Comparison of ENCODE assay signal across 1 cellular context in the genomic region with DNA sequence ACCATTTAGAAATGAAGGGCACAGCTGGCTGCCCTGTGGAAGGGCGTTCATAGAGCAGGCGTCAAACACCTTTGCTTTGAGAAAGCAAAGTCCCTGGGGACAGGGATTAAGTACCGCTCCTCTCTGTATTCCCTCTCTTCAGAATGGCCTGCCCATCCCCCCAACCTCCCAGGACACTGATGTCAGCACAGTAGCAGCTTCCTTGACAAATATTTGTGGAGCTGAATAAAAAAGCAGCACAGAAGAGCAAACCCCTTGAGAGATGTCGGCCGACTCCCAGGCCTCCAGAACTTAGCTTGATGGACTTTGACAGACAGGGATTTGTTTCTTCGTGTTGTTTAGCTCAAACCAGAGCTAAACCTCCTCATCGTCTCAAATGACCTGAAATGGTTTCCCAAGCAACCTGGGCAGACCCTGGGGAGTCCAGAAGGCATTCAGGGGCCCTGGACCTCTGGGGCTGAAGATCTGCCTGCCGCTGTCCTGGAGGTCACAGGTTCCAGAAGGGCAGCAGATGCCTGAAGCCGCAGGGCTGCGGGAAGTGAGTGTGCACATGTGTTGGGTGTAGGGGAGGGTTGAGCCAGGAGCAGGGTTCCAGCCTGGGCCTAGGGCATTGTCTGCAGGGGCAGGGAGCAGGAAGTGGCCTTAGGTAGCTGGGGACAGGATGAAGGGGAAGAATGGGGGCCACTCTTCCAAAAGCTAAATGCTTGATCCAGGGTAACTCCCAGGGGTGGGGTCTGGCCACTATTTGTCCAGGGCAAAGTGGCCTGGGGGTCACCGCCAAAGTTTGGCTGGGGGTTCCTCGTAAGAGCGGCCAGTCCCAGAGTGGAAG.
TF ChIP-seq lines count a peak whose summit lies in the region.

No MANE protein-coding gene starts in this region.

TF ChIP-seq in HepG2, 621 proteins besides CTCF, POLR2A, EP300 and RAD21 (continued from another document and continues in another):
- TF ChIP-seq, protein P1, sequence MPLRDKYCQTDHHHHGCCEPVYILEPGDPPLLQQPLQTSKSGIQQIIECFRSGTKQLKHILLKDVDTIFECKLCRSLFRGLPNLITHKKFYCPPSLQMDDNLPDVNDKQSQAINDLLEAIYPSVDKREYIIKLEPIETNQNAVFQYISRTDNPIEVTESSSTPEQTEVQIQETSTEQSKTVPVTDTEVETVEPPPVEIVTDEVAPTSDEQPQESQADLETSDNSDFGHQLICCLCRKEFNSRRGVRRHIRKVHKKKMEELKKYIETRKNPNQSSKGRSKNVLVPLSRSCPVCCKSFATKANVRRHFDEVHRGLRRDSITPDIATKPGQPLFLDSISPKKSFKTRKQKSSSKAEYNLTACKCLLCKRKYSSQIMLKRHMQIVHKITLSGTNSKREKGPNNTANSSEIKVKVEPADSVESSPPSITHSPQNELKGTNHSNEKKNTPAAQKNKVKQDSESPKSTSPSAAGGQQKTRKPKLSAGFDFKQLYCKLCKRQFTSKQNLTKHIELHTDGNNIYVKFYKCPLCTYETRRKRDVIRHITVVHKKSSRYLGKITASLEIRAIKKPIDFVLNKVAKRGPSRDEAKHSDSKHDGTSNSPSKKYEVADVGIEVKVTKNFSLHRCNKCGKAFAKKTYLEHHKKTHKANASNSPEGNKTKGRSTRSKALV (CRISPR knock-in tag; IDR thresholded peaks at IDR 0.05), result peak; percentile 65; the same call in 1 of the 2 replicates
- TF ChIP-seq FOXK2 (IDR thresholded peaks at IDR 0.05) (no peak), SETDB1 (CRISPR knock-in tag; IDR thresholded peaks at IDR 0.05; ENCODE audit: borderline replicate concordance) (no peak), PHF5A (CRISPR knock-in tag; IDR thresholded peaks at IDR 0.05; ENCODE audit: low read depth, unreplicated experiment) (no peak), DPF2 (CRISPR knock-in tag; IDR thresholded peaks at IDR 0.05; ENCODE audit: borderline replicate concordance, low read depth) (no peak; the same call in 1 of the 2 replicates), MYC (CRISPR knock-in tag; IDR thresholded peaks at IDR 0.05; ENCODE audit: borderline replicate concordance) (peak; percentile 88), SP5 (CRISPR knock-in tag; IDR thresholded peaks at IDR 0.05; ENCODE audit: borderline replicate concordance, low read depth) (no peak), KLF13 (CRISPR knock-in tag; IDR thresholded peaks at IDR 0.05) (no peak; the same call in 1 of the 2 replicates), ZNF121 (CRISPR knock-in tag; IDR thresholded peaks at IDR 0.05) (no peak), HNF4A (CRISPR knock-in tag; IDR thresholded peaks at IDR 0.05) (peak; percentile 64), TBP (CRISPR knock-in tag; IDR thresholded peaks at IDR 0.05) (no peak), ZNF17 (CRISPR knock-in tag; IDR thresholded peaks at IDR 0.05) (no peak), HOXA5 (CRISPR knock-in tag; IDR thresholded peaks at IDR 0.05) (no peak), CREM (IDR thresholded peaks at IDR 0.05) (peak; percentile 71), CREM (CRISPR knock-in tag; IDR thresholded peaks at IDR 0.05) (no peak), THAP11 (CRISPR knock-in tag; IDR thresholded peaks at IDR 0.05) (peak; percentile 48), ZSCAN31 (CRISPR knock-in tag; IDR thresholded peaks at IDR 0.05; ENCODE audit: low read depth) (no peak), ZNF747 (CRISPR knock-in tag; IDR thresholded peaks at IDR 0.05; ENCODE audit: borderline replicate concordance) (0 out of 2 replicates have a peak, but pooled peaks have one; percentile 27), GATA4 (IDR thresholded peaks at IDR 0.05; ENCODE audit: borderline replicate concordance, low read depth) (no peak), FOXP1 (IDR thresholded peaks at IDR 0.05) (no peak), FOXP1 (CRISPR knock-in tag; IDR thresholded peaks at IDR 0.05) (peak; percentile 58; the same call in 1 of the 2 replicates), KAT2B (IDR thresholded peaks at IDR 0.05; ENCODE audit: borderline replicate concordance, low read depth, low read length) (no peak), ASH2L (IDR thresholded peaks at IDR 0.05; ENCODE audit: insufficient read length, low read depth, low read length) (peak; percentile 57), ZNF619 (CRISPR knock-in tag; IDR thresholded peaks at IDR 0.05) (no peak; the same call in 1 of the 2 replicates), ZC3H4 (CRISPR knock-in tag; IDR thresholded peaks at IDR 0.05; ENCODE audit: borderline replicate concordance) (0 out of 2 replicates have a peak, but pooled peaks have one; percentile 18), ZNF562 (CRISPR knock-in tag; IDR thresholded peaks at IDR 0.05; ENCODE audit: borderline replicate concordance) (no peak), ATAD3A (CRISPR knock-in tag; IDR thresholded peaks at IDR 0.05) (no peak), ZNF773 (CRISPR knock-in tag; IDR thresholded peaks at IDR 0.05; ENCODE audit: borderline replicate concordance) (no peak), ZSCAN30 (CRISPR knock-in tag; IDR thresholded peaks at IDR 0.05) (no peak), ZFAT (CRISPR knock-in tag; conservative IDR thresholded peaks at IDR 0.05) (no peak), CREB1 (IDR thresholded peaks at IDR 0.05) (no peak), CREB1 (CRISPR knock-in tag; IDR thresholded peaks at IDR 0.05) (0 out of 2 replicates have a peak, but pooled peaks have one; percentile 38), ZBTB1 (CRISPR knock-in tag; IDR thresholded peaks at IDR 0.05; ENCODE audit: borderline replicate concordance) (no peak), ZNF263 (CRISPR knock-in tag; IDR thresholded peaks at IDR 0.05) (peak; percentile 59; the same call in 1 of the 2 replicates), ZNF530 (CRISPR knock-in tag; IDR thresholded peaks at IDR 0.05; ENCODE audit: low read depth) (no peak), PHF8 (CRISPR knock-in tag; IDR thresholded peaks at IDR 0.05) (peak; percentile 61), ZNF329 (CRISPR knock-in tag; IDR thresholded peaks at IDR 0.05; ENCODE audit: low read depth) (no peak), ZNF7 (CRISPR knock-in tag; IDR thresholded peaks at IDR 0.05) (peak; percentile 62; the same call in 1 of the 2 replicates), ZNF44 (CRISPR knock-in tag; IDR thresholded peaks at IDR 0.05) (no peak), ARHGAP35 (CRISPR knock-in tag; IDR thresholded peaks at IDR 0.05; ENCODE audit: borderline replicate concordance) (no peak; the same call in 1 of the 2 replicates), ZFYVE20 (CRISPR knock-in tag; IDR thresholded peaks at IDR 0.05; ENCODE audit: borderline replicate concordance, low read depth) (no peak), SPEN (CRISPR knock-in tag; IDR thresholded peaks at IDR 0.05; ENCODE audit: low read depth) (peak; percentile 11; the same call in 1 of the 2 replicates), SRSF4 (IDR thresholded peaks at IDR 0.05; ENCODE audit: low read depth, low read length, poor library complexity, severe bottlenecking) (no peak)
- TF ChIP-seq, protein P2, sequence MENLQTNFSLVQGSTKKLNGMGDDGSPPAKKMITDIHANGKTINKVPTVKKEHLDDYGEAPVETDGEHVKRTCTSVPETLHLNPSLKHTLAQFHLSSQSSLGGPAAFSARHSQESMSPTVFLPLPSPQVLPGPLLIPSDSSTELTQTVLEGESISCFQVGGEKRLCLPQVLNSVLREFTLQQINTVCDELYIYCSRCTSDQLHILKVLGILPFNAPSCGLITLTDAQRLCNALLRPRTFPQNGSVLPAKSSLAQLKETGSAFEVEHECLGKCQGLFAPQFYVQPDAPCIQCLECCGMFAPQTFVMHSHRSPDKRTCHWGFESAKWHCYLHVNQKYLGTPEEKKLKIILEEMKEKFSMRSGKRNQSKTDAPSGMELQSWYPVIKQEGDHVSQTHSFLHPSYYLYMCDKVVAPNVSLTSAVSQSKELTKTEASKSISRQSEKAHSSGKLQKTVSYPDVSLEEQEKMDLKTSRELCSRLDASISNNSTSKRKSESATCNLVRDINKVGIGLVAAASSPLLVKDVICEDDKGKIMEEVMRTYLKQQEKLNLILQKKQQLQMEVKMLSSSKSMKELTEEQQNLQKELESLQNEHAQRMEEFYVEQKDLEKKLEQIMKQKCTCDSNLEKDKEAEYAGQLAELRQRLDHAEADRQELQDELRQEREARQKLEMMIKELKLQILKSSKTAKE (CRISPR knock-in tag; IDR thresholded peaks at IDR 0.05; ENCODE audit: borderline replicate concordance), result 0 out of 2 replicates have a peak, but pooled peaks have one; percentile 13
- TF ChIP-seq, protein P3, sequence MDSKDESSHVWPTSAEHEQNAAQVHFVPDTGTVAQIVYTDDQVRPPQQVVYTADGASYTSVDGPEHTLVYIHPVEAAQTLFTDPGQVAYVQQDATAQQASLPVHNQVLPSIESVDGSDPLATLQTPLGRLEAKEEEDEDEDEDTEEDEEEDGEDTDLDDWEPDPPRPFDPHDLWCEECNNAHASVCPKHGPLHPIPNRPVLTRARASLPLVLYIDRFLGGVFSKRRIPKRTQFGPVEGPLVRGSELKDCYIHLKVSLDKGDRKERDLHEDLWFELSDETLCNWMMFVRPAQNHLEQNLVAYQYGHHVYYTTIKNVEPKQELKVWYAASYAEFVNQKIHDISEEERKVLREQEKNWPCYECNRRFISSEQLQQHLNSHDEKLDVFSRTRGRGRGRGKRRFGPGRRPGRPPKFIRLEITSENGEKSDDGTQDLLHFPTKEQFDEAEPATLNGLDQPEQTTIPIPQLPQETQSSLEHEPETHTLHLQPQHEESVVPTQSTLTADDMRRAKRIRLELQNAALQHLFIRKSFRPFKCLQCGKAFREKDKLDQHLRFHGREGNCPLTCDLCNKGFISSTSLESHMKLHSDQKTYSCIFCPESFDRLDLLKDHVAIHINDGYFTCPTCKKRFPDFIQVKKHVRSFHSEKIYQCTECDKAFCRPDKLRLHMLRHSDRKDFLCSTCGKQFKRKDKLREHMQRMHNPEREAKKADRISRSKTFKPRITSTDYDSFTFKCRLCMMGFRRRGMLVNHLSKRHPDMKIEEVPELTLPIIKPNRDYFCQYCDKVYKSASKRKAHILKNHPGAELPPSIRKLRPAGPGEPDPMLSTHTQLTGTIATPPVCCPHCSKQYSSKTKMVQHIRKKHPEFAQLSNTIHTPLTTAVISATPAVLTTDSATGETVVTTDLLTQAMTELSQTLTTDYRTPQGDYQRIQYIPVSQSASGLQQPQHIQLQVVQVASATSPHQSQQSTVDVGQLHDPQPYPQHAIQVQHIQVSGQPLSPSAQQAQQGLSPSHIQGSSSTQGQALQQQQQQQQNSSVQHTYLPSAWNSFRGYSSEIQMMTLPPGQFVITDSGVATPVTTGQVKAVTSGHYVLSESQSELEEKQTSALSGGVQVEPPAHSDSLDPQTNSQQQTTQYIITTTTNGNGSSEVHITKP (CRISPR knock-in tag; IDR thresholded peaks at IDR 0.05; ENCODE audit: low read depth), result no peak
- TF ChIP-seq, protein P4, sequence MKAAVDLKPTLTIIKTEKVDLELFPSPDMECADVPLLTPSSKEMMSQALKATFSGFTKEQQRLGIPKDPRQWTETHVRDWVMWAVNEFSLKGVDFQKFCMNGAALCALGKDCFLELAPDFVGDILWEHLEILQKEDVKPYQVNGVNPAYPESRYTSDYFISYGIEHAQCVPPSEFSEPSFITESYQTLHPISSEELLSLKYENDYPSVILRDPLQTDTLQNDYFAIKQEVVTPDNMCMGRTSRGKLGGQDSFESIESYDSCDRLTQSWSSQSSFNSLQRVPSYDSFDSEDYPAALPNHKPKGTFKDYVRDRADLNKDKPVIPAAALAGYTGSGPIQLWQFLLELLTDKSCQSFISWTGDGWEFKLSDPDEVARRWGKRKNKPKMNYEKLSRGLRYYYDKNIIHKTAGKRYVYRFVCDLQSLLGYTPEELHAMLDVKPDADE (CRISPR knock-in tag; IDR thresholded peaks at IDR 0.05), result 0 out of 2 replicates have a peak, but pooled peaks have one; percentile 31
- TF ChIP-seq, protein P5, sequence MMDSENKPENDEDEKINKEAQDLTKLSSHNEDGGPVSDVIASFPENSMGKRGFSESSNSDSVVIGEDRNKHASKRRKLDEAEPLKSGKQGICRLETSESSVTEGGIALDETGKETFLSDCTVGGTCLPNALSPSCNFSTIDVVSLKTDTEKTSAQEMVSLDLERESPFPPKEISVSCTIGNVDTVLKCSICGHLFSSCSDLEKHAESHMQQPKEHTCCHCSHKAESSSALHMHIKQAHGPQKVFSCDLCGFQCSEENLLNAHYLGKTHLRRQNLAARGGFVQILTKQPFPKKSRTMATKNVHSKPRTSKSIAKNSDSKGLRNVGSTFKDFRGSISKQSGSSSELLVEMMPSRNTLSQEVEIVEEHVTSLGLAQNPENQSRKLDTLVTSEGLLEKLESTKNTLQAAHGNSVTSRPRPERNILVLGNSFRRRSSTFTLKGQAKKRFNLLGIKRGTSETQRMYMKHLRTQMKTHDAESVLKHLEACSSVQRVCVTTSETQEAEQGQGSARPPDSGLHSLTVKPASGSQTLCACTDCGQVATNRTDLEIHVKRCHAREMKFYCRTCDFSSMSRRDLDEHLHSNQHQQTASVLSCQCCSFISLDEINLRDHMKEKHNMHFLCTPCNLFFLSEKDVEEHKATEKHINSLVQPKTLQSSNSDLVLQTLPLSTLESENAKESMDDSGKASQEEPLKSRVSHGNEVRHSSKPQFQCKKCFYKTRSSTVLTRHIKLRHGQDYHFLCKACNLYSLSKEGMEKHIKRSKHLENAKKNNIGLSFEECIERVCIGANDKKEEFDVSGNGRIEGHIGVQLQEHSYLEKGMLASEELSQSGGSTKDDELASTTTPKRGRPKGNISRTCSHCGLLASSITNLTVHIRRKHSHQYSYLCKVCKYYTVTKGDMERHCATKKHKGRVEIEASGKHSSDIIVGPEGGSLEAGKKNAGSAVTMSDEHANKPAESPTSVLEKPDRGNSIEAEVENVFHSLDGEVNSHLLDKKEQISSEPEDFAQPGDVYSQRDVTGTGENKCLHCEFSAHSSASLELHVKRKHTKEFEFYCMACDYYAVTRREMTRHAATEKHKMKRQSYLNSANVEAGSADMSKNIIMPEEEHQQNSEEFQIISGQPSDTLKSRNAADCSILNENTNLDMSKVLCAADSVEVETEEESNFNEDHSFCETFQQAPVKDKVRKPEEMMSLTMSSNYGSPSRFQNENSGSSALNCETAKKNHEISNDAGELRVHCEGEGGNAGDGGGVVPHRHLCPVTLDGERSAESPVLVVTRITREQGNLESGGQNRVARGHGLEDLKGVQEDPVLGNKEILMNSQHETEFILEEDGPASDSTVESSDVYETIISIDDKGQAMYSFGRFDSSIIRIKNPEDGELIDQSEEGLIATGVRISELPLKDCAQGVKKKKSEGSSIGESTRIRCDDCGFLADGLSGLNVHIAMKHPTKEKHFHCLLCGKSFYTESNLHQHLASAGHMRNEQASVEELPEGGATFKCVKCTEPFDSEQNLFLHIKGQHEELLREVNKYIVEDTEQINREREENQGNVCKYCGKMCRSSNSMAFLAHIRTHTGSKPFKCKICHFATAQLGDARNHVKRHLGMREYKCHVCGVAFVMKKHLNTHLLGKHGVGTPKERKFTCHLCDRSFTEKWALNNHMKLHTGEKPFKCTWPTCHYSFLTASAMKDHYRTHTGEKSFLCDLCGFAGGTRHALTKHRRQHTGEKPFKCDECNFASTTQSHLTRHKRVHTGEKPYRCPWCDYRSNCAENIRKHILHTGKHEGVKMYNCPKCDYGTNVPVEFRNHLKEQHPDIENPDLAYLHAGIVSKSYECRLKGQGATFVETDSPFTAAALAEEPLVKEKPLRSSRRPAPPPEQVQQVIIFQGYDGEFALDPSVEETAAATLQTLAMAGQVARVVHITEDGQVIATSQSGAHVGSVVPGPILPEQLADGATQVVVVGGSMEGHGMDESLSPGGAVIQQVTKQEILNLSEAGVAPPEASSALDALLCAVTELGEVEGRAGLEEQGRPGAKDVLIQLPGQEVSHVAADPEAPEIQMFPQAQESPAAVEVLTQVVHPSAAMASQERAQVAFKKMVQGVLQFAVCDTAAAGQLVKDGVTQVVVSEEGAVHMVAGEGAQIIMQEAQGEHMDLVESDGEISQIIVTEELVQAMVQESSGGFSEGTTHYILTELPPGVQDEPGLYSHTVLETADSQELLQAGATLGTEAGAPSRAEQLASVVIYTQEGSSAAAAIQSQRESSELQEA (CRISPR knock-in tag; IDR thresholded peaks at IDR 0.05; ENCODE audit: not compliant biosample characterization), result peak; percentile 73
